In genomic region chr5:135027699-135028615, GRCh38 we compare ENCODE assay signal across 21 cellular contexts. TPM values are rescaled to one million over a fixed set of nuclear protein-coding genes. Genes with fewer than 3 reads are reported as not detected.
DNase-seq lines count a peak whose midpoint lies in the region; ATAC-seq and TF ChIP-seq lines count a peak whose summit lies in the region.
"Had no signal": no experiment of that assay in that cellular context is flagged by ENCODE, and none has a peak within 500 bp of the region (broad histone marks: within the 10 kb centered on the region; RNA-seq: fewer than 3 reads in every experiment).

No MANE protein-coding gene starts in this region.

- POLR2A ChIA-PET in activated CD4-positive, alpha-beta T cell treated with anti-CD3 and anti-CD28 coated beads, Interleukin-2, amount 10 ng/mL, durations not matched to agents 7 days and 5 days (lab: Charles Lee), result no interaction called here

- H2AK5ac ChIP-seq in mesendoderm (ENCODE audit: low read length), result no peak overlapping the region

- H3K4ac ChIP-seq in mesendoderm (ENCODE audit: low read depth, low read length), result no peak overlapping the region

- H3K79me1 ChIP-seq in mesendoderm (ENCODE audit: low read length), result no peaks in the 10 kb centered on the region

- H3K4me1 ChIP-seq in mesendoderm (ENCODE audit: control insufficient read depth, low read depth, low read length) (no peaks in the 10 kb centered on the region), upper lobe of right lung (peaks cover 17% of the 10 kb centered on the region)

- H3K4me3 ChIP-seq in coronary artery (peak overlapping the region; percentile 27), mesendoderm (ENCODE audit: low read length) (no peak overlapping the region), upper lobe of right lung (no peak overlapping the region)
- H3K4me3 ChIP-seq: A549, pancreas, skin epidermis, upper lobe of left lung had no signal

- no peak overlapping the region for H3K4me2 ChIP-seq in mesendoderm (ENCODE audit: low read length)
- H3K4me2 ChIP-seq: A549 had no signal

- no peak overlapping the region for H4K8ac ChIP-seq in mesendoderm (ENCODE audit: low read depth, low read length)

- H3K27me3 Mint-ChIP-seq in activated CD4-positive, alpha-beta T cell treated with anti-CD3 and anti-CD28 coated beads, Interleukin-2, amount 10 ng/mL, durations not matched to agents 7 days and 5 days, result peaks cover 67% of the 10 kb centered on the region
- H3K27me3 Mint-ChIP-seq in immature natural killer cell (ENCODE audit: low read depth in 3 of 3), result peaks cover 8 to 26% (median 21%) of the 10 kb centered on the region in 3 donors

- H3K23ac ChIP-seq in mesendoderm (ENCODE audit: low read length), result peak overlapping the region; percentile 85

- CTCF ChIA-PET in activated CD4-positive, alpha-beta T cell treated with anti-CD3 and anti-CD28 coated beads, Interleukin-2, amount 10 ng/mL, durations not matched to agents 7 days and 5 days (lab: Charles Lee), result no interaction called here

- H2BK5ac ChIP-seq in mesendoderm (ENCODE audit: low read length), result no peak overlapping the region

- no peak overlapping the region for H3K4me3 Mint-ChIP-seq in activated CD4-positive, alpha-beta T cell treated with anti-CD3 and anti-CD28 coated beads, Interleukin-2, amount 10 ng/mL, durations not matched to agents 7 days and 5 days
- peak overlapping the region in 1 of 5 donors; percentile 9 for H3K4me3 Mint-ChIP-seq in immature natural killer cell
- H3K4me3 Mint-ChIP-seq: T-helper 17 cell had no signal

- peak overlapping the region; percentile 54 for H3K27ac Mint-ChIP-seq in activated CD4-positive, alpha-beta T cell treated with anti-CD3 and anti-CD28 coated beads, Interleukin-2, amount 10 ng/mL, durations not matched to agents 7 days and 5 days
- H3K27ac Mint-ChIP-seq in immature natural killer cell, result no peak overlapping the region
- H3K27ac Mint-ChIP-seq: T-helper 17 cell had no signal

- DNase-seq in activated CD4-positive, alpha-beta T cell treated with anti-CD3 and anti-CD28 coated beads, Interleukin-2, amount 10 ng/mL, durations not matched to agents 7 days and 5 days, result no peak
- no peak for DNase-seq in activated CD4-positive, alpha-beta T cell treated with anti-CD3 and anti-CD28 coated beads, Interleukin-2, amount 50 U/mL, for 4 hours
- DNase-seq in coronary artery (ENCODE audit: low spot score), result no peak
- no peak for DNase-seq in mesendoderm
- DNase-seq in upper lobe of right lung, result no peak
- DNase-seq in omental fat pad (ENCODE audit: low spot score), result no peak
- DNase-seq in activated CD4-positive, CD25-positive, alpha-beta regulatory T cell (lab: John Stamatoyannopoulos, UW), result no peak
- DNase-seq in immature natural killer cell, result no peak
- DNase-seq: activated CD4-positive, CD25-positive, alpha-beta regulatory T cell treated with anti-CD3 and anti-CD28 coated beads, Interleukin-2, amount 50 U/mL, for 72 hours; activated gamma-delta T cell; anterior cingulate cortex; DND-41; NCI-H1417; NK-92 treated with Interleukin-12 subunit alpha and Interleukin-12 subunit beta, amount 100 ng/mL, for 24 hours; RPMI8226; T-helper 17 cell had no signal

- intact Hi-C loops in upper lobe of right lung (cut with DNase I), result no loop called here

- H3K79me2 ChIP-seq in mesendoderm (ENCODE audit: control insufficient read depth, insufficient read depth, low read length), result no peaks in the 10 kb centered on the region

- peaks cover 6% of the 10 kb centered on the region for H3K9me3 Mint-ChIP-seq in activated CD4-positive, alpha-beta T cell treated with anti-CD3 and anti-CD28 coated beads, Interleukin-2, amount 10 ng/mL, durations not matched to agents 7 days and 5 days
- H3K9me3 Mint-ChIP-seq in immature natural killer cell, result no peaks in the 10 kb centered on the region

- H3K4me1 Mint-ChIP-seq in activated CD4-positive, alpha-beta T cell treated with anti-CD3 and anti-CD28 coated beads, Interleukin-2, amount 10 ng/mL, durations not matched to agents 7 days and 5 days, result peaks cover 27% of the 10 kb centered on the region
- peaks cover 16 to 18% of the 10 kb centered on the region in 2 donors for H3K4me1 Mint-ChIP-seq in immature natural killer cell

- no peaks in the 10 kb centered on the region for H3K9me3 ChIP-seq in upper lobe of right lung
- H3K9me3 ChIP-seq: A549, pancreas, upper lobe of left lung had no signal

- no peak overlapping the region for H4K5ac ChIP-seq in mesendoderm (ENCODE audit: low read length)

- H3K18ac ChIP-seq in mesendoderm (ENCODE audit: low read length), result peak overlapping the region; percentile 22

- peak overlapping the region; percentile 51 for H3K56ac ChIP-seq in mesendoderm (ENCODE audit: low read length)

- H3K27ac ChIP-seq in coronary artery (no peak overlapping the region), mesendoderm (ENCODE audit: low read depth, low read length) (no peak overlapping the region), upper lobe of right lung (no peak overlapping the region)
- H3K27ac ChIP-seq: A549, HL-60, pancreas, skin epidermis, upper lobe of left lung had no signal

- H2BK120ac ChIP-seq in mesendoderm (ENCODE audit: low read depth, low read length), result no peak overlapping the region

- H3K36me3 ChIP-seq in mesendoderm (ENCODE audit: control insufficient read depth, insufficient read depth, low read length), result no peaks in the 10 kb centered on the region
- no peaks in the 10 kb centered on the region for H3K36me3 ChIP-seq in upper lobe of right lung
- H3K36me3 ChIP-seq: pancreas, upper lobe of left lung had no signal

- peaks cover 8% of the 10 kb centered on the region for H3K36me3 Mint-ChIP-seq in activated CD4-positive, alpha-beta T cell treated with anti-CD3 and anti-CD28 coated beads, Interleukin-2, amount 10 ng/mL, durations not matched to agents 7 days and 5 days (ENCODE audit: low read depth)
- peaks cover 4 to 6% (median 4%) of the 10 kb centered on the region in 3 donors for H3K36me3 Mint-ChIP-seq in immature natural killer cell

- peaks cover 37% of the 10 kb centered on the region for H3K27me3 ChIP-seq in mesendoderm (ENCODE audit: insufficient read depth, low read length, poor library complexity)
- peaks cover 73% of the 10 kb centered on the region for H3K27me3 ChIP-seq in upper lobe of right lung

- peak overlapping the region; percentile 28 for H3K9ac ChIP-seq in mesendoderm (ENCODE audit: low read length)

- no peak overlapping the region for H2BK15ac ChIP-seq in mesendoderm (replicated peaks; ENCODE audit: low read depth)

- WGBS in mesendoderm (ENCODE audit: extremely low coverage, insufficient coverage, low lambda C conversion rate), result no CpG with 5 or more reads among the region's 79 CpGs

- ATAC-seq in upper lobe of right lung, result peak; percentile 6
- no peak for ATAC-seq in omental fat pad (ENCODE audit: low FRiP score)
- ATAC-seq: A549, pancreas, T-helper 17 cell had no signal

- TF ChIP-seq CTCF in coronary artery (IDR thresholded peaks at IDR 0.05) (no peak), upper lobe of right lung (IDR thresholded peaks at IDR 0.05) (no peak), omental fat pad (IDR thresholded peaks at IDR 0.05) (no peak)

RNA-seq across cellular contexts. Expression of gene PITX1, which starts 6.1 kb away (rescaled TPM):
- total RNA-seq in activated CD4-positive, alpha-beta T cell treated with anti-CD3 and anti-CD28 coated beads, Interleukin-2, amount 10 ng/mL, durations not matched to agents 7 days and 5 days, result not detected
- 0.15 TPM for polyA plus RNA-seq in mesendoderm (2013, experiment 1 of 2)
- 0.08 TPM for polyA plus RNA-seq in mesendoderm (2013, experiment 2 of 2)
- not detected for total RNA-seq in upper lobe of right lung
- 1 to 10 TPM in 2 of 4 donors, under 1 TPM in 1, not detected in 1; 0.74 to 3.7 (median 1.2) TPM for total RNA-seq in omental fat pad
- not detected for polyA plus RNA-seq in immature natural killer cell
- total RNA-seq: T-helper 17 cell had no signal
